11 cellular contexts compared by ENCODE assay signal in the genomic region with DNA sequence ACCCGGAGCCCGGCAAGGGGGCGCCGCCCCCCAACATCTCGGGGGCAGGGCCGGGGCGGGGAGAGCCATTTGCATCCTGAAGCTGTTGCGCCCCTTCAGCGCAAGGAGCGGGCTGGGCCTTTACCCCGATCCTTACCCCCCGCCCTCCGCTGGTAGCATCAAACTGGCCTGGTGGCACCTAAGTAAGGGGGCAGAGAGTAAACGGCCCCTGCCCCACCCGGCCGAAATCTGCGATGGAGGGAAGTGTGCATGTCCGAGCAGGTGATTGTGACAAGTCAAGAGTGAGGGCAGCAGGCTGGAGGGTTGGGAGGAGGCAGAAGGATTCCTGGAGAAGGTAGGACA.
DNase-seq lines count a peak whose midpoint lies in the region; ATAC-seq and TF ChIP-seq lines count a peak whose summit lies in the region.
"Had no signal": no experiment of that assay in that cellular context is flagged by ENCODE, and none has a peak within 500 bp of the region (broad histone marks: within the 10 kb centered on the region; RNA-seq: fewer than 3 reads in every experiment).

No MANE protein-coding gene starts in this region.

- H3K4me1 ChIP-seq in CD8-positive, alpha-beta T cell (ENCODE audit: insufficient read depth, low read length): no peaks in the 10 kb centered on the region
- peaks cover 4% of the 10 kb centered on the region for H3K4me1 ChIP-seq in adipocyte (ENCODE audit: control insufficient read depth, insufficient read depth, low read length)
- H3K4me1 ChIP-seq in iPS-18a (ENCODE audit: control insufficient read depth, low read depth, low read length): peaks cover 12% of the 10 kb centered on the region
- peaks cover 0 to 13% (median 9%) of the 10 kb centered on the region in 4 donors for H3K4me1 ChIP-seq in sigmoid colon

- H3K9ac ChIP-seq in adipocyte (ENCODE audit: low read length) (peak overlapping the region; percentile 59), iPS-18a (ENCODE audit: low read length) (no peak overlapping the region)

- intact Hi-C loops in CD8-positive, alpha-beta T cell (cut with DNase I, micrococcal nuclease): no loop called here
- intact Hi-C loops in sigmoid colon (cut with DNase I): no loop called here

- no peaks in the 10 kb centered on the region for H3K36me3 ChIP-seq in CD8-positive, alpha-beta T cell (ENCODE audit: insufficient read depth, low read length)
- H3K36me3 ChIP-seq in adipocyte (ENCODE audit: control insufficient read depth, insufficient read depth, low read length, severe bottlenecking) (no peaks in the 10 kb centered on the region), iPS-18a (ENCODE audit: control insufficient read depth, low read depth, low read length) (no peaks in the 10 kb centered on the region), sigmoid colon (no peaks in the 10 kb centered on the region)

- peaks cover 9% of the 10 kb centered on the region for H3K4me1 Mint-ChIP-seq in CD8-positive, alpha-beta T cell (ENCODE audit: low read depth)

- no peak overlapping the region for H3K27ac Mint-ChIP-seq in CD8-positive, alpha-beta T cell

- POLR2A ChIA-PET in CD8-positive, alpha-beta T cell (lab: Charles Lee): no interaction called here

- peaks cover 48% of the 10 kb centered on the region for H3K27me3 Mint-ChIP-seq in CD8-positive, alpha-beta T cell (ENCODE audit: low read depth)

- no peaks in the 10 kb centered on the region for H3K36me3 Mint-ChIP-seq in CD8-positive, alpha-beta T cell

- TF ChIP-seq POLR2A in sigmoid colon (IDR thresholded peaks at IDR 0.05): no peak

- H3K27me3 ChIP-seq in CD8-positive, alpha-beta T cell (ENCODE audit: insufficient read depth, low read length): peaks cover 8% of the 10 kb centered on the region
- H3K27me3 ChIP-seq in adipocyte (replicated peaks; ENCODE audit: control insufficient read depth, insufficient read depth, low read length): no peaks in the 10 kb centered on the region
- peaks cover 32% of the 10 kb centered on the region for H3K27me3 ChIP-seq in iPS-18a (ENCODE audit: control insufficient read depth, insufficient read depth, low read length)
- H3K27me3 ChIP-seq in sigmoid colon: no peaks in the 10 kb centered on the region

- H3K27ac ChIP-seq in CD8-positive, alpha-beta T cell (ENCODE audit: low read depth, low read length): no peak overlapping the region
- H3K27ac ChIP-seq in iPS-18a (ENCODE audit: low read length) (no peak overlapping the region), sigmoid colon (peak overlapping the region in 2 of 4 donors; percentile 58 to 72)

- TF ChIP-seq CTCF in CD8-positive, alpha-beta T cell (IDR thresholded peaks at IDR 0.05): no peak
- no peak for TF ChIP-seq CTCF in sigmoid colon (IDR thresholded peaks at IDR 0.05)

- peak overlapping the region; percentile 58 for H3K4me3 Mint-ChIP-seq in CD8-positive, alpha-beta T cell

- H3K4me3 ChIP-seq in CD8-positive, alpha-beta T cell (ENCODE audit: low read depth, low read length): peak overlapping the region; percentile 29
- peak overlapping the region; percentile 77 for H3K4me3 ChIP-seq in adipocyte (ENCODE audit: low read length)
- peak overlapping the region; percentile 68 for H3K4me3 ChIP-seq in iPS-18a (ENCODE audit: low read length)
- peak overlapping the region in 3 of 4 donors; percentile 56 to 71 (median 69) for H3K4me3 ChIP-seq in sigmoid colon
- H3K4me3 ChIP-seq: K562 had no signal

- CTCF ChIA-PET in CD8-positive, alpha-beta T cell (lab: Charles Lee): interaction anchor here (2.5 kb wide), 1 partner anchor 276 kb away, joined by 8 read pairs; a partner anchor contains a TSS

- DNase-seq in CD8-positive, alpha-beta T cell: no peak
- DNase-seq in adipocyte (ENCODE audit: low read depth) (no peak), sigmoid colon (no peak), LoVo (ENCODE audit: low spot score) (no peak), NCI-H1092 (lab: John Stamatoyannopoulos, UW) (no peak), NCI-H524 (lab: John Stamatoyannopoulos, UW) (no peak)
- DNase-seq: DMS79 treated with DMSO at 0.1 percent for 48 hours; effector CD4-positive, alpha-beta T cell had no signal

- no peak for ATAC-seq in CD8-positive, alpha-beta T cell
- no peak for ATAC-seq in HG03460 (IDR thresholded peaks at IDR 0.05; ENCODE audit: unreplicated experiment)

- H3K9me3 ChIP-seq in CD8-positive, alpha-beta T cell (ENCODE audit: low read length): no peaks in the 10 kb centered on the region
- H3K9me3 ChIP-seq in adipocyte (ENCODE audit: control insufficient read depth, low read length): no peaks in the 10 kb centered on the region
- H3K9me3 ChIP-seq in iPS-18a (ENCODE audit: control insufficient read depth, low read depth, low read length): peaks cover 10% of the 10 kb centered on the region
- H3K9me3 ChIP-seq in sigmoid colon: no peaks in the 10 kb centered on the region

- no peaks in the 10 kb centered on the region for H3K9me3 Mint-ChIP-seq in CD8-positive, alpha-beta T cell

- 26 to 28% methylated on average over 18 of the region's 18 CpGs for WGBS in sigmoid colon, 2 donors

- TF ChIP-seq EP300 in sigmoid colon (IDR thresholded peaks at IDR 0.05): no peak
